Comparison of ENCODE assay signal across 8 cellular contexts in genomic region chr15:98850991-98851776, GRCh38.
DNase-seq lines count a peak whose midpoint lies in the region; ATAC-seq and TF ChIP-seq lines count a peak whose summit lies in the region.

No MANE protein-coding gene starts in this region.

- peaks cover 81% of the 10 kb centered on the region for H3K4me1 Mint-ChIP-seq in HFFc6 (ENCODE audit: low read depth)

- H3K4me3 ChIP-seq in astrocyte of the spinal cord (ENCODE audit: low read depth, low read length) (no peak overlapping the region), iPS-15b (ENCODE audit: low read depth, low read length) (peak overlapping the region; percentile 50), gastrocnemius medialis (peak overlapping the region; percentile 63 to 90 (median 80))

- no peaks in the 10 kb centered on the region for H3K36me3 Mint-ChIP-seq in HFFc6 (ENCODE audit: low read depth)

- H3K4me1 ChIP-seq in iPS-15b (ENCODE audit: control insufficient read depth, insufficient read depth, low read length) = peaks cover 32% of the 10 kb centered on the region
- H3K4me1 ChIP-seq in gastrocnemius medialis = peaks cover 18 to 48% of the 10 kb centered on the region in 2 donors

- H3K4me3 Mint-ChIP-seq in HFFc6 = peak overlapping the region; percentile 90

- no peaks in the 10 kb centered on the region for H3K36me3 ChIP-seq in iPS-15b (ENCODE audit: control insufficient read depth, insufficient read depth, low read length)
- no peaks in the 10 kb centered on the region for H3K36me3 ChIP-seq in gastrocnemius medialis

- no peaks in the 10 kb centered on the region for H3K9me3 ChIP-seq in iPS-15b (ENCODE audit: control insufficient read depth, insufficient read depth, low read length)
- H3K9me3 ChIP-seq in gastrocnemius medialis = no peaks in the 10 kb centered on the region

- TF ChIP-seq CTCF in HFFc6 (IDR thresholded peaks at IDR 0.05) = peak; percentile 78
- TF ChIP-seq CTCF in astrocyte of the spinal cord (IDR thresholded peaks at IDR 0.05; ENCODE audit: low read depth, low read length) = peak; percentile 87
- TF ChIP-seq CTCF in gastrocnemius medialis (IDR thresholded peaks at IDR 0.05 in 4 of 5, conservative IDR thresholded peaks at IDR 0.05 in 1 of 5) = peak; percentile 29 to 80 (median 68)

- in situ Hi-C loops in G401 (cut with HindIII; ENCODE audit: low sequenced_read_pairs) = no loop called here
- in situ Hi-C loops in astrocyte of the spinal cord (cut with HindIII; ENCODE audit: low sequenced_read_pairs) = no loop called here
- in situ Hi-C loops in gastrocnemius medialis (cut with MboI; ENCODE audit: low sequenced_read_pairs in 4 of 4) = no loop called here

- DNase-seq in G401 (ENCODE audit: low spot score) (peak; percentile 90), HFFc6 (peak; percentile 57), NCI-H1105 treated with DMSO at 0.1 percent for 48 hours (lab: John Stamatoyannopoulos, UW) (peak; percentile 58), T-helper 22 cell (ENCODE audit: low read depth) (peak; percentile 22), astrocyte of the spinal cord (ENCODE audit: low read depth, low spot score) (peak; percentile 73), gastrocnemius medialis (peak; percentile 50 to 51), epidermal melanocyte (ENCODE audit: insufficient read length, low spot score) (no peak)

- no peaks in the 10 kb centered on the region for H3K9me3 Mint-ChIP-seq in HFFc6

- no peak for TF ChIP-seq POLR2A in gastrocnemius medialis (IDR thresholded peaks at IDR 0.05)

- intact Hi-C loops in gastrocnemius medialis (cut with DNase I; ENCODE audit: low total_unique reads) = no loop called here

- ATAC-seq in gastrocnemius medialis = peak; percentile 35 to 40

- no peaks in the 10 kb centered on the region for H3K27me3 ChIP-seq in iPS-15b (ENCODE audit: control insufficient read depth, insufficient read depth, low read length)
- no peaks in the 10 kb centered on the region for H3K27me3 ChIP-seq in gastrocnemius medialis

- peak overlapping the region; percentile 84 for H3K27ac Mint-ChIP-seq in HFFc6

- H3K27ac ChIP-seq in gastrocnemius medialis = peak overlapping the region; percentile 78 to 82 (median 80)

- H3K27me3 Mint-ChIP-seq in HFFc6 (ENCODE audit: insufficient read depth) = peaks cover 3% of the 10 kb centered on the region

- no peak overlapping the region for H3K9ac ChIP-seq in iPS-15b (ENCODE audit: low read depth, low read length)
